Comparison of ENCODE assay signal across 18 cellular contexts in the genomic region with DNA sequence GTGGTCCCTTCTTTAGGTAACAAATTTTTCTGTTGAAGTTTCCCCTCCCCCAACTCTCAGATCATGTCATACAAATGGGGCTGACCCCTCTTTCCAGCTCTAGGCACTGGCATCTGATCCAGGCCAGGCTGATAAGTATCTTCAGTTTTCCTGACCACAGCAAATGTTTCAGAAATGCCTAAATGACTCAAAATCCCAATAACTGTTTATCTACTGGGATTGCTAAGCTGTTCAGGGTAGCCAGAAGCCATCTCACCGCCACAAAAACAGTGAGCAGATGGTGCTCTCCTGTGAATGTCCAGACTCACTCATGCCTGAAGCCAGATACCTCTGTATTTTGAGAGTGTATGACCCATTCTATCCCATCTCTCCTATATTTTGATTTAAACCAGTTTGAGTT. TPM values are rescaled to one million over a fixed set of nuclear protein-coding genes. Genes with fewer than 3 reads are reported as not detected.
"Had no signal": no experiment of that assay in that cellular context is flagged by ENCODE, and none has a peak within 500 bp of the region (broad histone marks: within the 10 kb centered on the region; RNA-seq: fewer than 3 reads in every experiment).

No MANE protein-coding gene starts in this region.

- H3K27ac ChIP-seq: adrenal gland, brain microvascular endothelial cell, foreskin keratinocyte, tibial nerve, vagina had no signal

- DNase-seq: activated CD4-positive, alpha-beta T cell treated with anti-CD3 and anti-CD28 coated beads, Interleukin-2, amount 10 ng/mL, durations not matched to agents 7 days and 5 days; activated naive CD4-positive, alpha-beta T cell treated with anti-CD3 and anti-CD28 coated beads for 36 hours; activated T-cell treated with anti-CD3 and anti-CD28 coated beads for 4 hours; adrenal gland; brain microvascular endothelial cell; foreskin keratinocyte; head of caudate nucleus; left colon; midbrain; right cardiac atrium had no signal

- H3K4me1 ChIP-seq: foreskin keratinocyte, tibial nerve, vagina had no signal

- H3K4me2 ChIP-seq: smooth muscle cell had no signal

- H3K36me3 ChIP-seq: adrenal gland, brain microvascular endothelial cell, tibial nerve, vagina had no signal

- H3K9me3 ChIP-seq: adrenal gland, tibial nerve, vagina had no signal

- H3K27me3 Mint-ChIP-seq: progenitor cell of endocrine pancreas had no signal

- ATAC-seq: activated T-helper 17 cell treated with anti-CD3 and anti-CD28 coated beads, Interleukin-2, amount 50 U/mL, for 72 hours; foreskin keratinocyte; left colon; right cardiac atrium; WTC11 had no signal

- H3K4me3 ChIP-seq: adrenal gland, lung, smooth muscle cell, tibial nerve, vagina had no signal

- H3K4me3 Mint-ChIP-seq: activated CD4-positive, alpha-beta T cell treated with anti-CD3 and anti-CD28 coated beads, Interleukin-2, amount 10 ng/mL, durations not matched to agents 7 days and 5 days; activated naive CD4-positive, alpha-beta T cell treated with anti-CD3 and anti-CD28 coated beads for 36 hours; activated T-helper 17 cell treated with anti-CD3 and anti-CD28 coated beads, Interleukin-2, amount 50 U/mL, for 72 hours; WTC11 had no signal

- H3K27me3 ChIP-seq: adrenal gland, brain microvascular endothelial cell, foreskin keratinocyte, tibial nerve, vagina had no signal

- H3K36me3 Mint-ChIP-seq: WTC11 had no signal

- H3K9me3 Mint-ChIP-seq: activated CD4-positive, alpha-beta T cell treated with anti-CD3 and anti-CD28 coated beads, Interleukin-2, amount 10 ng/mL, durations not matched to agents 7 days and 5 days; activated naive CD4-positive, alpha-beta T cell treated with anti-CD3 and anti-CD28 coated beads for 36 hours; WTC11 had no signal

- H3K4me1 Mint-ChIP-seq: activated CD4-positive, alpha-beta T cell treated with anti-CD3 and anti-CD28 coated beads, Interleukin-2, amount 10 ng/mL, durations not matched to agents 7 days and 5 days; activated T-helper 17 cell treated with anti-CD3 and anti-CD28 coated beads, Interleukin-2, amount 50 U/mL, for 72 hours; WTC11 had no signal

- H3K27ac Mint-ChIP-seq: activated CD4-positive, alpha-beta T cell treated with anti-CD3 and anti-CD28 coated beads, Interleukin-2, amount 10 ng/mL, durations not matched to agents 7 days and 5 days; activated naive CD4-positive, alpha-beta T cell treated with anti-CD3 and anti-CD28 coated beads for 36 hours; activated T-helper 17 cell treated with anti-CD3 and anti-CD28 coated beads, Interleukin-2, amount 50 U/mL, for 72 hours; progenitor cell of endocrine pancreas; WTC11 had no signal

RNA-seq across cellular contexts. Expression of gene SLIT3, which starts 49.3 kb away (rescaled TPM):
- total RNA-seq: dermis microvascular lymphatic vessel endothelial cell had no signal
